ENCODE assay signal across 1 cellular context in the genomic region with DNA sequence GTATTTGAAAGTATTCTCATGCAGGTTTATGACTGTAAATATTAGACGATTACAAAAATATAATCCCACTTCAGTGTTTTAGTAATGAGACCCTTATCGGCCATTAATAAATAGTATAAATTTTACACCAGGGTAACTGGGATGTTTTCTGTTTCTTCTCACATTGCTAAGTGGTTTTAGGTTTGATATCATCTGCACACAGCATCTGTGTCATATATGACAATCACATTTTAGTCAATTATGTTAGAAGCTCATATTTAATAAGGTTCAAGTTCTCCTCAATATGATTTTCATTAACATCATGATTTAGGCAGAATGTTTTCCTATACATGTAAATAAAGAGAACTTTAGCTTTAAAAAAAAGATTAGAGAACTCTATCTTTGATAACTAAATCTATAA.
TF ChIP-seq lines count a peak whose summit lies in the region.

No MANE protein-coding gene starts in this region.

TF ChIP-seq in SK-N-SH, 30 proteins besides CTCF, POLR2A, EP300 and RAD21:
- no peak for TF ChIP-seq TEAD4 (IDR thresholded peaks at IDR 0.05; ENCODE audit: borderline replicate concordance, insufficient read depth)
- TF ChIP-seq RCOR1 (IDR thresholded peaks at IDR 0.05; ENCODE audit: low read length): 0 out of 2 replicates have a peak, but pooled peaks have one; percentile 33
- TF ChIP-seq, protein P1, sequence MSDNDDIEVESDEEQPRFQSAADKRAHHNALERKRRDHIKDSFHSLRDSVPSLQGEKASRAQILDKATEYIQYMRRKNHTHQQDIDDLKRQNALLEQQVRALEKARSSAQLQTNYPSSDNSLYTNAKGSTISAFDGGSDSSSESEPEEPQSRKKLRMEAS (IDR thresholded peaks at IDR 0.05; ENCODE audit: low read depth): no peak
- TF ChIP-seq, protein P2, sequence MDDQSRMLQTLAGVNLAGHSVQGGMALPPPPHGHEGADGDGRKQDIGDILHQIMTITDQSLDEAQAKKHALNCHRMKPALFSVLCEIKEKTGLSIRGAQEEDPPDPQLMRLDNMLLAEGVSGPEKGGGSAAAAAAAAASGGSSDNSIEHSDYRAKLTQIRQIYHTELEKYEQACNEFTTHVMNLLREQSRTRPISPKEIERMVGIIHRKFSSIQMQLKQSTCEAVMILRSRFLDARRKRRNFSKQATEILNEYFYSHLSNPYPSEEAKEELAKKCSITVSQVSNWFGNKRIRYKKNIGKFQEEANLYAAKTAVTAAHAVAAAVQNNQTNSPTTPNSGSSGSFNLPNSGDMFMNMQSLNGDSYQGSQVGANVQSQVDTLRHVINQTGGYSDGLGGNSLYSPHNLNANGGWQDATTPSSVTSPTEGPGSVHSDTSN (IDR thresholded peaks at IDR 0.05): no peak
- no peak for TF ChIP-seq SIN3A (IDR thresholded peaks at IDR 0.05; ENCODE audit: borderline replicate concordance, low read depth, low read length)
- TF ChIP-seq TAF1 (IDR thresholded peaks at IDR 0.05; ENCODE audit: borderline replicate concordance, low read depth, low read length): no peak
- peak; percentile 48 for TF ChIP-seq CHD2 (IDR thresholded peaks at IDR 0.05; ENCODE audit: low read length, partially characterized antibody)
- peak; percentile 89 for TF ChIP-seq GATA2 (CRISPR knock-in tag; IDR thresholded peaks at IDR 0.05)
- no peak for TF ChIP-seq POLR2AphosphoS5 (IDR thresholded peaks at IDR 0.05; ENCODE audit: low read depth, low read length)
- TF ChIP-seq RXRA (IDR thresholded peaks at IDR 0.05; ENCODE audit: borderline replicate concordance, low read depth): no peak
- no peak for TF ChIP-seq NRF1 (IDR thresholded peaks at IDR 0.05; ENCODE audit: low read depth, low read length)
- TF ChIP-seq, protein P3, sequence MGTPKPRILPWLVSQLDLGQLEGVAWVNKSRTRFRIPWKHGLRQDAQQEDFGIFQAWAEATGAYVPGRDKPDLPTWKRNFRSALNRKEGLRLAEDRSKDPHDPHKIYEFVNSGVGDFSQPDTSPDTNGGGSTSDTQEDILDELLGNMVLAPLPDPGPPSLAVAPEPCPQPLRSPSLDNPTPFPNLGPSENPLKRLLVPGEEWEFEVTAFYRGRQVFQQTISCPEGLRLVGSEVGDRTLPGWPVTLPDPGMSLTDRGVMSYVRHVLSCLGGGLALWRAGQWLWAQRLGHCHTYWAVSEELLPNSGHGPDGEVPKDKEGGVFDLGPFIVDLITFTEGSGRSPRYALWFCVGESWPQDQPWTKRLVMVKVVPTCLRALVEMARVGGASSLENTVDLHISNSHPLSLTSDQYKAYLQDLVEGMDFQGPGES (IDR thresholded peaks at IDR 0.05; ENCODE audit: low read depth, low read length): no peak
